1 cellular context compared by ENCODE assay signal in genomic region chr19:35643255-35644205, GRCh38.
TF ChIP-seq lines count a peak whose summit lies in the region.

No MANE protein-coding gene starts in this region.

TF ChIP-seq in GM12878, 131 proteins besides CTCF, POLR2A, EP300 and RAD21 (continued from another document and continues in another):
- no peak for TF ChIP-seq SMAD1 (IDR thresholded peaks at IDR 0.05; ENCODE audit: low read depth, partially characterized antibody)
- TF ChIP-seq KAT2A (conservative IDR thresholded peaks at IDR 0.05; ENCODE audit: control insufficient read depth, low read depth, low read length) = no peak
- no peak for TF ChIP-seq STAT1 (conservative IDR thresholded peaks at IDR 0.05)
- TF ChIP-seq NR2F1 (conservative IDR thresholded peaks at IDR 0.05) = peak; percentile 47
- no peak for TF ChIP-seq MEF2B (IDR thresholded peaks at IDR 0.05; ENCODE audit: partially characterized antibody, poor library complexity, severe bottlenecking)
- TF ChIP-seq BMI1 (IDR thresholded peaks at IDR 0.05; ENCODE audit: borderline replicate concordance) = no peak
- TF ChIP-seq BCL11A (IDR thresholded peaks at IDR 0.05; ENCODE audit: low read depth, low read length) = no peak
- no peak for TF ChIP-seq REST (IDR thresholded peaks at IDR 0.05; ENCODE audit: low read depth, low read length)
- TF ChIP-seq CUX1 (IDR thresholded peaks at IDR 0.05; ENCODE audit: insufficient replicate concordance, low read depth, low read length) = no peak
- TF ChIP-seq JUNB (IDR thresholded peaks at IDR 0.05) = no peak
- TF ChIP-seq HDAC2 (IDR thresholded peaks at IDR 0.05) = no peak
- TF ChIP-seq RELB (IDR thresholded peaks at IDR 0.05; ENCODE audit: low read depth) = peak; percentile 94
- no peak for TF ChIP-seq ZNF622 (IDR thresholded peaks at IDR 0.05)
- peak; percentile 86; the same call in 1 of the 2 replicates for TF ChIP-seq GATAD2B (conservative IDR thresholded peaks at IDR 0.05; ENCODE audit: low read depth)
- TF ChIP-seq NKRF (conservative IDR thresholded peaks at IDR 0.05) = peak; percentile 78
- no peak for TF ChIP-seq NFIC (IDR thresholded peaks at IDR 0.05; ENCODE audit: low read depth, low read length)
- peak; percentile 64; the same call in 2 of the 3 replicates for TF ChIP-seq POU2F2 (IDR thresholded peaks at IDR 0.05; ENCODE audit: borderline replicate concordance, low read depth, low read length)
- no peak for TF ChIP-seq ZBTB4 (CRISPR knock-in tag; IDR thresholded peaks at IDR 0.05)
- TF ChIP-seq ZNF274 (IDR thresholded peaks at IDR 0.05; ENCODE audit: insufficient read depth, insufficient read length) = no peak
- no peak for TF ChIP-seq MTA2 (IDR thresholded peaks at IDR 0.05; ENCODE audit: low read depth)
- no peak for TF ChIP-seq RAD51 (IDR thresholded peaks at IDR 0.05)
- TF ChIP-seq IRF5 (IDR thresholded peaks at IDR 0.05; ENCODE audit: borderline replicate concordance) = no peak
- TF ChIP-seq SKIL (IDR thresholded peaks at IDR 0.05; ENCODE audit: low read depth, poor library complexity, severe bottlenecking) = peak; percentile 89
- no peak for TF ChIP-seq STAT3 (IDR thresholded peaks at IDR 0.05; ENCODE audit: low read depth, low read length)
- no peak for TF ChIP-seq CREB1 (IDR thresholded peaks at IDR 0.05; ENCODE audit: low read depth)
- 0 out of 2 replicates have a peak, but pooled peaks have one; percentile 17 for TF ChIP-seq RFX5 (IDR thresholded peaks at IDR 0.05; ENCODE audit: low read depth, low read length)
- TF ChIP-seq ETV6 (conservative IDR thresholded peaks at IDR 0.05 in 1 of 2, IDR thresholded peaks at IDR 0.05 in 1 of 2; ENCODE audit: borderline replicate concordance in 1 of 2, low read depth in 1 of 2) = no peak
- TF ChIP-seq ZSCAN29 (IDR thresholded peaks at IDR 0.05) = no peak
- no peak for TF ChIP-seq EED (IDR thresholded peaks at IDR 0.05; ENCODE audit: low read depth)
- no peak for TF ChIP-seq ZBTB33 (IDR thresholded peaks at IDR 0.05)
- no peak for TF ChIP-seq ZNF207 (IDR thresholded peaks at IDR 0.05; ENCODE audit: borderline replicate concordance)
- no peak for TF ChIP-seq CBX5 (IDR thresholded peaks at IDR 0.05; ENCODE audit: low read depth)
- 0 out of 2 replicates have a peak, but pooled peaks have one; percentile 10 for TF ChIP-seq SMC3 (IDR thresholded peaks at IDR 0.05; ENCODE audit: borderline replicate concordance, low read length)
